In genomic region chr12:69588527-69588926, GRCh38 we compare ENCODE assay signal across 1 cellular context.
TF ChIP-seq lines count a peak whose summit lies in the region.

No MANE protein-coding gene starts in this region.

TF ChIP-seq in IMR-90, 13 proteins besides CTCF, POLR2A, EP300 and RAD21:
- TF ChIP-seq CEBPB (IDR thresholded peaks at IDR 0.05; ENCODE audit: low read depth, low read length) (peak; percentile 80), RCOR1 (IDR thresholded peaks at IDR 0.05; ENCODE audit: insufficient replicate concordance, low read length) (no peak)
